ENCODE assay signal across 10 cellular contexts in genomic region chr14:88613552-88614010, GRCh38. TPM values are rescaled to one million over a fixed set of nuclear protein-coding genes. Genes with fewer than 3 reads are reported as not detected.
DNase-seq lines count a peak whose midpoint lies in the region; ATAC-seq and TF ChIP-seq lines count a peak whose summit lies in the region.
"Had no signal": no experiment of that assay in that cellular context is flagged by ENCODE, and none has a peak within 500 bp of the region (broad histone marks: within the 10 kb centered on the region; RNA-seq: fewer than 3 reads in every experiment).

No MANE protein-coding gene starts in this region.

- ATAC-seq in HG03520 (IDR thresholded peaks at IDR 0.05; ENCODE audit: unreplicated experiment): peak; percentile 47
- ATAC-seq in activated CD8-positive, alpha-beta T cell treated with anti-CD3 and anti-CD28 coated beads, Interleukin-2, amount 10 ng/mL, durations not matched to agents 7 days and 5 days: peak; percentile 36
- ATAC-seq in right lobe of liver: peak; percentile 91 to 97 (median 94)
- ATAC-seq in HG02884 (IDR thresholded peaks at IDR 0.05; ENCODE audit: unreplicated experiment): no peak

- no peak overlapping the region for H3K4me3 Mint-ChIP-seq in activated CD8-positive, alpha-beta T cell treated with anti-CD3 and anti-CD28 coated beads, Interleukin-2, amount 10 ng/mL, durations not matched to agents 7 days and 5 days
- H3K4me3 Mint-ChIP-seq: brain had no signal

- 10% methylated on average over 5 of the region's 5 CpGs for WGBS in right lobe of liver (ENCODE audit: insufficient coverage, low coverage, low lambda C conversion rate, missing lambda C conversion rate)

- no peaks in the 10 kb centered on the region for H3K9me3 Mint-ChIP-seq in activated CD8-positive, alpha-beta T cell treated with anti-CD3 and anti-CD28 coated beads, Interleukin-2, amount 10 ng/mL, durations not matched to agents 7 days and 5 days (ENCODE audit: insufficient read depth)
- H3K9me3 Mint-ChIP-seq: brain had no signal

- CTCF ChIA-PET in activated CD8-positive, alpha-beta T cell treated with anti-CD3 and anti-CD28 coated beads, Interleukin-2, amount 10 ng/mL, durations not matched to agents 7 days and 5 days (lab: Charles Lee): interaction anchor here (1.5 kb wide), 1 partner anchor 12 kb away, joined by 4 read pairs; no protein-coding TSS in a partner anchor

- TF ChIP-seq POLR2A in right lobe of liver (IDR thresholded peaks at IDR 0.05): no peak

- no peaks in the 10 kb centered on the region for H3K9me3 ChIP-seq in right lobe of liver

- peaks cover 0 to 17% (median 7%) of the 10 kb centered on the region in 4 donors for H3K4me1 ChIP-seq in right lobe of liver

- peaks cover 46% of the 10 kb centered on the region for H3K36me3 Mint-ChIP-seq in activated CD8-positive, alpha-beta T cell treated with anti-CD3 and anti-CD28 coated beads, Interleukin-2, amount 10 ng/mL, durations not matched to agents 7 days and 5 days (ENCODE audit: low read depth)

- POLR2A ChIA-PET in activated CD8-positive, alpha-beta T cell treated with anti-CD3 and anti-CD28 coated beads, Interleukin-2, amount 10 ng/mL, durations not matched to agents 7 days and 5 days (lab: Charles Lee): interaction anchor here (0.6 kb wide), 1 partner anchor 16 kb away, joined by 3 read pairs; no protein-coding TSS in a partner anchor

- no peak overlapping the region for H3K4me3 ChIP-seq in right lobe of liver

- H3K4me1 Mint-ChIP-seq in activated CD8-positive, alpha-beta T cell treated with anti-CD3 and anti-CD28 coated beads, Interleukin-2, amount 10 ng/mL, durations not matched to agents 7 days and 5 days (ENCODE audit: low read depth): peaks cover 22% of the 10 kb centered on the region

- H3K27ac Mint-ChIP-seq in activated CD8-positive, alpha-beta T cell treated with anti-CD3 and anti-CD28 coated beads, Interleukin-2, amount 10 ng/mL, durations not matched to agents 7 days and 5 days: no peak overlapping the region

- no peaks in the 10 kb centered on the region for H3K27me3 Mint-ChIP-seq in activated CD8-positive, alpha-beta T cell treated with anti-CD3 and anti-CD28 coated beads, Interleukin-2, amount 10 ng/mL, durations not matched to agents 7 days and 5 days (ENCODE audit: low read depth)
- H3K27me3 Mint-ChIP-seq: brain had no signal

- H3K27me3 ChIP-seq in right lobe of liver: no peaks in the 10 kb centered on the region

- no peak for TF ChIP-seq CTCF in right lobe of liver (IDR thresholded peaks at IDR 0.05)

- peak overlapping the region in 2 of 3 donors; percentile 32 to 59 for H3K27ac ChIP-seq in right lobe of liver

- intact Hi-C loops in right lobe of liver (cut with DNase I): no loop called here

- H3K36me3 ChIP-seq in right lobe of liver: peaks cover 0 to 43% (median 17%) of the 10 kb centered on the region in 4 donors

- DNase-seq in Daoy (ENCODE audit: low read depth) (peak; percentile 81), right lobe of liver (peak in 2 of 3 donors; percentile 53 to 56)
- no peak for DNase-seq in activated CD8-positive, alpha-beta T cell treated with anti-CD3 and anti-CD28 coated beads, Interleukin-2, amount 10 ng/mL, durations not matched to agents 7 days and 5 days
- no peak for DNase-seq in effector CD8-positive, alpha-beta T cell (lab: John Stamatoyannopoulos, UW)
- DNase-seq in activated naive CD4-positive, alpha-beta T cell treated with Interleukin-2 at 50 U/mL for 16 hours: no peak
- no peak for DNase-seq in activated CD4-positive, alpha-beta T cell treated with anti-CD3 and anti-CD28 coated beads, Interleukin-2, amount 50 U/mL, for 48 hours
- DNase-seq: NCI-H345 had no signal

RNA-seq across cellular contexts. Expression of gene ZC3H14, which starts 50.7 kb away (rescaled TPM):
- 105 and 116 TPM in 2 replicates for total RNA-seq in Daoy (2014; rRNA removed; shearing (Covaris generic))
- total RNA-seq in activated CD8-positive, alpha-beta T cell treated with anti-CD3 and anti-CD28 coated beads, Interleukin-2, amount 10 ng/mL, durations not matched to agents 7 days and 5 days: 10 to 100 TPM; 39.6 to 42.4 TPM
- total RNA-seq in right lobe of liver: 10 to 100 TPM; 37.2 to 52.5 (median 42.1) TPM

RNA-seq across cellular contexts. Expression of gene PTPN21, which starts 58.8 kb away (rescaled TPM):
- total RNA-seq in Daoy (2014; rRNA removed; shearing (Covaris generic)): 4.8 and 7.7 TPM in 2 replicates
- under 1 TPM in 1 of 2 experiments, not detected in 1; 0.08 TPM for total RNA-seq in activated CD8-positive, alpha-beta T cell treated with anti-CD3 and anti-CD28 coated beads, Interleukin-2, amount 10 ng/mL, durations not matched to agents 7 days and 5 days
- 10 to 100 TPM in 4 of 6 experiments, 1 to 10 TPM in 2; 6.0 to 12.2 (median 10.3) TPM for total RNA-seq in right lobe of liver

Comparison
In these comparisons a context has a peak if more than half of its experiments do, and no peak if none do; other contexts are left out.
1. DNase-seq: peak in Daoy (single experiment) and right lobe of liver (2 of 3); none in activated CD8-positive, alpha-beta T cell treated with anti-CD3 and anti-CD28 coated beads, Interleukin-2, amount 10 ng/mL, durations not matched to agents 7 days and 5 days (single experiment), effector CD8-positive, alpha-beta T cell (single experiment), activated naive CD4-positive, alpha-beta T cell treated with Interleukin-2 at 50 U/mL for 16 hours (single experiment) and activated CD4-positive, alpha-beta T cell treated with anti-CD3 and anti-CD28 coated beads, Interleukin-2, amount 50 U/mL, for 48 hours (0 of 2).